20 cellular contexts compared by ENCODE assay signal in genomic region chr11:127103586-127104388, GRCh38.
DNase-seq lines count a peak whose midpoint lies in the region; ATAC-seq, FAIRE-seq and TF ChIP-seq lines count a peak whose summit lies in the region.
"Had no signal": no experiment of that assay in that cellular context is flagged by ENCODE, and none has a peak within 500 bp of the region (broad histone marks: within the 10 kb centered on the region; RNA-seq: fewer than 3 reads in every experiment).

No MANE protein-coding gene starts in this region.

- TF ChIP-seq EP300 in GM12878 (IDR thresholded peaks at IDR 0.05; ENCODE audit: borderline replicate concordance in 1 of 2, control insufficient read depth in 1 of 2, low read depth in 2 of 2, low read length in 2 of 2) (no peak), transverse colon (IDR thresholded peaks at IDR 0.05; ENCODE audit: low read depth) (no peak)

- no peaks in the 10 kb centered on the region for H3K36me3 ChIP-seq in GM12878 (ENCODE audit: control insufficient read depth in 2 of 2, insufficient read depth in 2 of 2, low read length in 1 of 2)
- H3K36me3 ChIP-seq in upper lobe of right lung, result no peaks in the 10 kb centered on the region
- no peaks in the 10 kb centered on the region for H3K36me3 ChIP-seq in transverse colon

- H3K4me3 ChIP-seq in GM12878, result no peak overlapping the region
- no peak overlapping the region for H3K4me3 ChIP-seq in upper lobe of right lung
- H3K4me3 ChIP-seq in transverse colon, result no peak overlapping the region

- H3K79me2 ChIP-seq in GM12878 (ENCODE audit: control insufficient read depth, insufficient read depth, low read length), result no peaks in the 10 kb centered on the region

- no peak for TF ChIP-seq RAD21 in GM12878 (IDR thresholded peaks at IDR 0.05; ENCODE audit: insufficient read depth, low read depth, low read length)

- H4K20me1 ChIP-seq in GM12878 (ENCODE audit: control insufficient read depth, insufficient read depth), result no peaks in the 10 kb centered on the region

- H2AFZ ChIP-seq in GM12878 (ENCODE audit: control insufficient read depth, low read depth, low read length), result no peak overlapping the region

- no peak overlapping the region for H3K27ac ChIP-seq in GM12878 (ENCODE audit: control insufficient read depth, insufficient read depth)
- no peak overlapping the region for H3K27ac ChIP-seq in upper lobe of right lung
- H3K27ac ChIP-seq in transverse colon, result no peak overlapping the region

- FAIRE-seq in GM12878 (lab: Jason Lieb, UNC), result no peak
- FAIRE-seq: GM19239, H54, RCC 7860 had no signal

- CTCF ChIA-PET in GM12878 (lab: Yijun Ruan, JAX), result no interaction called here

- H3K4me1 ChIP-seq in GM12878 (ENCODE audit: control insufficient read depth, insufficient read depth, low read length), result no peaks in the 10 kb centered on the region
- no peaks in the 10 kb centered on the region for H3K4me1 ChIP-seq in upper lobe of right lung
- no peaks in the 10 kb centered on the region for H3K4me1 ChIP-seq in transverse colon

- SMC1A ChIA-PET in GM12878 (lab: Charles Lee; ENCODE audit: uncharacterized antibody, unreplicated experiment), result interaction anchor here (1.0 kb wide), 1 partner anchor 389 kb away, joined by 4 read pairs; no protein-coding TSS in a partner anchor

- H3K27me3 Mint-ChIP-seq in nephron progenitor cell (ENCODE audit: low read depth, poor library complexity), result peaks cover 4% of the 10 kb centered on the region
- H3K27me3 Mint-ChIP-seq: B cell had no signal

- intact Hi-C loops in GM12878 (cut with micrococcal nuclease; ENCODE audit: unreplicated experiment) (no loop called here), upper lobe of right lung (cut with DNase I) (no loop called here), transverse colon (cut with DNase I; ENCODE audit: low total_unique reads) (no loop called here)

- 54% methylated on average over 9 of the region's 9 CpGs for WGBS in GM12878 (ENCODE audit: insufficient coverage, insufficient replicate concordance, low lambda C conversion rate, missing lambda C conversion rate)
- 77 to 78% methylated on average over 3 to 9 of the region's 9 CpGs for WGBS in transverse colon (ENCODE audit: low coverage in 1 of 2), 2 donors

- no peaks in the 10 kb centered on the region for H3K9me3 Mint-ChIP-seq in nephron progenitor cell

- in situ Hi-C loops in Caki2 (cut with HindIII; ENCODE audit: low pct_unique_long_range_greater_than_20kb, low sequenced_read_pairs) (no loop called here), GM12878 (cut with MboI) (no loop called here), transverse colon (cut with MboI; ENCODE audit: low pct_ligation_motif_present in 1 of 4, low pct_unique_long_range_greater_than_20kb in 1 of 4, low sequenced_read_pairs in 3 of 4) (no loop called here)

- BruUV-seq in GM12878 (replicated peaks; lab: Mats Ljungman, UMichigan), result no TSS peak

- H3K27ac Mint-ChIP-seq in nephron progenitor cell, result peak overlapping the region; percentile 44
- H3K27ac Mint-ChIP-seq: B cell had no signal

- peaks cover 66% of the 10 kb centered on the region for H3K4me1 Mint-ChIP-seq in nephron progenitor cell
- H3K4me1 Mint-ChIP-seq: B cell had no signal

- H3K9ac ChIP-seq in GM12878 (ENCODE audit: control insufficient read depth, insufficient read depth, low read length), result no peak overlapping the region

- POLR2A ChIA-PET in GM12878 (lab: Charles Lee), result no interaction called here

- peaks cover 0 to 9% of the 10 kb centered on the region in 2 experiments; a peak in 2 of 4 replicates for H3K27me3 ChIP-seq in GM12878 (replicated peaks in 1 of 2; ENCODE audit: control insufficient read depth in 2 of 2, insufficient read depth in 2 of 2, low read length in 1 of 2)
- no peaks in the 10 kb centered on the region for H3K27me3 ChIP-seq in upper lobe of right lung
- no peaks in the 10 kb centered on the region for H3K27me3 ChIP-seq in transverse colon

- H3K36me3 Mint-ChIP-seq in nephron progenitor cell (ENCODE audit: low read depth), result no peaks in the 10 kb centered on the region

- no peak overlapping the region for H3K4me2 ChIP-seq in GM12878 (ENCODE audit: control insufficient read depth, insufficient read depth)

- H3K4me3 Mint-ChIP-seq in nephron progenitor cell, result peak overlapping the region; percentile 2
- H3K4me3 Mint-ChIP-seq: B cell had no signal

- H3K9me3 ChIP-seq in GM12878 (replicated peaks; ENCODE audit: control insufficient read depth, insufficient read depth, low read length) (no peaks in the 10 kb centered on the region), upper lobe of right lung (no peaks in the 10 kb centered on the region), transverse colon (no peaks in the 10 kb centered on the region)

- ATAC-seq in GM12878 (no peak), upper lobe of right lung (no peak), GM21529 (IDR thresholded peaks at IDR 0.05; ENCODE audit: unreplicated experiment) (no peak)

- RAD21 ChIA-PET in GM12878 (lab: Charles Lee; ENCODE audit: unreplicated experiment), result no interaction called here

- DNase-seq in Caki2 (ENCODE audit: low read depth), result peak; percentile 4
- DNase-seq in GM12878 (ENCODE audit: low read depth, low spot score), result no peak
- peak; percentile 65 for DNase-seq in kidney tubule cell (ENCODE audit: low spot score)
- DNase-seq in nephron progenitor cell, result no peak
- DNase-seq in upper lobe of right lung, result no peak
- DNase-seq in transverse colon, result no peak
- no peak for DNase-seq in MV-4-11 (lab: John Stamatoyannopoulos, UW)
- DNase-seq: GF-D8; IMR-90; Kasumi-1; NCI-H1105; NCI-H1694 treated with DMSO at 0.1 percent for 48 hours; NCI-H748 treated with DMSO at 0.1 percent for 48 hours; NK-92 treated with Interleukin-12 subunit alpha and Interleukin-12 subunit beta, amount 100 ng/mL, for 24 hours; Right ventricle myocardium superior had no signal

- no peak for TF ChIP-seq CTCF in GM12878 (IDR thresholded peaks at IDR 0.05 in 2 of 3, conservative IDR thresholded peaks at IDR 0.05 in 1 of 3; ENCODE audit: control insufficient read depth in 2 of 3, extremely low read depth in 1 of 3, insufficient read depth in 1 of 3, low read depth in 3 of 3, low read length in 3 of 3)
- TF ChIP-seq CTCF in nephron progenitor cell (IDR thresholded peaks at IDR 0.05), result no peak
- no peak for TF ChIP-seq CTCF in upper lobe of right lung (IDR thresholded peaks at IDR 0.05)
- TF ChIP-seq CTCF in transverse colon (IDR thresholded peaks at IDR 0.05), result no peak

- TF ChIP-seq POLR2A in GM12878 (IDR thresholded peaks at IDR 0.05; ENCODE audit: low read depth, low read length) (no peak), transverse colon (IDR thresholded peaks at IDR 0.05) (no peak)

TF ChIP-seq in GM12878, 131 proteins besides CTCF, POLR2A, EP300 and RAD21:
- TF ChIP-seq ZNF24 (IDR thresholded peaks at IDR 0.05) (peak; percentile 46; the same call in 1 of the 2 replicates), ASH2L (IDR thresholded peaks at IDR 0.05; ENCODE audit: borderline replicate concordance, low read depth) (no peak)
TF ChIP-seq in GM12878: peak in this region for 1.

Comparison
In these comparisons a context has a peak if more than half of its experiments do, and no peak if none do; other contexts are left out.
1. DNase-seq: peak in Caki2 (single experiment) and kidney tubule cell (single experiment); none in GM12878 (single experiment), nephron progenitor cell (single experiment), upper lobe of right lung (single experiment), transverse colon (single experiment) and MV-4-11 (single experiment).